ENCODE assay signal across 17 cellular contexts in genomic region chr11:13701506-13701905, GRCh38. TPM values are rescaled to one million over a fixed set of nuclear protein-coding genes. Genes with fewer than 3 reads are reported as not detected.
DNase-seq lines count a peak whose midpoint lies in the region; ATAC-seq and TF ChIP-seq lines count a peak whose summit lies in the region.
"Had no signal": no experiment of that assay in that cellular context is flagged by ENCODE, and none has a peak within 500 bp of the region (broad histone marks: within the 10 kb centered on the region; RNA-seq: fewer than 3 reads in every experiment).

No MANE protein-coding gene starts in this region.

- H3K4me3 ChIP-seq in HCT116 (replicated peaks in 1 of 2; ENCODE audit: low read depth in 1 of 2, low read length in 2 of 2) (no peak overlapping the region), OCI-LY3 (ENCODE audit: low read length) (no peak overlapping the region)

- H3K79me2 ChIP-seq in HCT116 (ENCODE audit: insufficient read depth, low read length) (peaks cover 25% of the 10 kb centered on the region), OCI-LY3 (ENCODE audit: low read length) (0 out of 2 replicates have a peak, but pooled peaks cover 4% of the 10 kb centered on the region)

- TF ChIP-seq RAD21 in HCT116 (IDR thresholded peaks at IDR 0.05; ENCODE audit: low read depth) = no peak

- H3K4me1 ChIP-seq in HCT116 (ENCODE audit: control insufficient read depth in 1 of 2, insufficient read depth in 2 of 2, low read length in 2 of 2) = no peaks in the 10 kb centered on the region
- no peaks in the 10 kb centered on the region for H3K4me1 ChIP-seq in OCI-LY3 (ENCODE audit: low read length)

- RAD21 ChIA-PET in HCT116 (lab: Charles Lee; ENCODE audit: low non-redundant PET in 1 of 2, low total read pairs in 2 of 2, uncharacterized antibody in 2 of 2, unreplicated experiment in 2 of 2) = no interaction called here

- POLR2A ChIA-PET in HCT116 (lab: Charles Lee) = no interaction called here

- CTCF ChIA-PET in HCT116 (lab: Charles Lee) = no interaction called here

- intact Hi-C loops in HCT116 (cut with micrococcal nuclease) (no loop called here), left colon (cut with DNase I, micrococcal nuclease) (no loop called here)

- no peak for ATAC-seq in HCT116
- ATAC-seq in left colon = peak; percentile 37
- ATAC-seq in HG03442 (IDR thresholded peaks at IDR 0.05; ENCODE audit: unreplicated experiment) = no peak

- DNase-seq in HCT116 (ENCODE audit: low read depth, low spot score) (no peak), left colon (no peak), nucleus accumbens (lab: John Stamatoyannopoulos, UW) (no peak), DMS 273 (lab: John Stamatoyannopoulos, UW; ENCODE audit: unreplicated experiment) (no peak)
- DNase-seq: CD8-positive, alpha-beta memory T cell; GF-D8; KBM-7; NCI-H1048; NCI-H1436 treated with DMSO at 0.1 percent for 48 hours; NCI-H2081; NCI-H2227 treated with DMSO at 0.1 percent for 48 hours; NCI-H524; OCI-M1 had no signal

- H3K36me3 ChIP-seq in HCT116 (ENCODE audit: control insufficient read depth in 1 of 2, insufficient read depth in 2 of 2, low read length in 2 of 2) (peaks cover 4 to 15% of the 10 kb centered on the region in 2 experiments; a peak in 1 of 4 replicates), OCI-LY3 (replicated peaks; ENCODE audit: low read depth, low read length) (peaks cover 17% of the 10 kb centered on the region)

- H3K27me3 ChIP-seq in HCT116 (ENCODE audit: insufficient read depth, low read length) (no peaks in the 10 kb centered on the region), OCI-LY3 (ENCODE audit: low read depth, low read length) (no peaks in the 10 kb centered on the region)

- no peak overlapping the region for H3K9ac ChIP-seq in HCT116 (ENCODE audit: low read length)
- no peak overlapping the region for H3K9ac ChIP-seq in OCI-LY3 (ENCODE audit: low read length)

- TF ChIP-seq CTCF in C4-2B (conservative IDR thresholded peaks at IDR 0.05) (peak; percentile 32), HCT116 (IDR thresholded peaks at IDR 0.05 in 2 of 3, conservative IDR thresholded peaks at IDR 0.05 in 1 of 3; ENCODE audit: borderline replicate concordance in 1 of 3, insufficient read depth in 1 of 3, low read depth in 2 of 3, low read length in 2 of 3) (peak in 2 of 3 experiments; percentile 21 to 39; a peak in 3 of 6 replicates), OCI-LY3 (IDR thresholded peaks at IDR 0.05; ENCODE audit: low read depth, low read length) (peak; percentile 31)

- H3K9me2 ChIP-seq in HCT116 (ENCODE audit: insufficient read depth) = no peaks in the 10 kb centered on the region

- no peak overlapping the region for H2AFZ ChIP-seq in HCT116 (ENCODE audit: low read depth, low read length, poor library complexity, severe bottlenecking)
- H2AFZ ChIP-seq in OCI-LY3 (ENCODE audit: low read depth, low read length) = no peak overlapping the region

- no peak overlapping the region for H3K4me2 ChIP-seq in HCT116 (ENCODE audit: low read length)
- no peak overlapping the region for H3K4me2 ChIP-seq in OCI-LY3 (ENCODE audit: low read length)

- TF ChIP-seq POLR2A in HCT116 (IDR thresholded peaks at IDR 0.05; ENCODE audit: borderline replicate concordance, extremely low read depth, insufficient read depth, insufficient read length) = no peak

- H4K20me1 ChIP-seq in HCT116 (ENCODE audit: insufficient read depth) (0 out of 2 replicates have a peak, but pooled peaks cover 4% of the 10 kb centered on the region), OCI-LY3 (ENCODE audit: insufficient read depth, low read length) (no peaks in the 10 kb centered on the region; the same call in 1 of the 2 replicates)

- BruUV-seq in HCT116 (replicated peaks; lab: Mats Ljungman, UMichigan) = no TSS peak

- H3K27ac ChIP-seq in C4-2B (no peak overlapping the region), HCT116 (ENCODE audit: low read depth, low read length) (no peak overlapping the region), OCI-LY3 (ENCODE audit: low read length) (no peak overlapping the region)
- H3K27ac ChIP-seq: HL-60 had no signal

- H3K9me3 ChIP-seq in HCT116 (ENCODE audit: control insufficient read depth in 1 of 2, insufficient read depth in 1 of 2, low read depth in 1 of 2, low read length in 2 of 2) (no peaks in the 10 kb centered on the region), OCI-LY3 (ENCODE audit: insufficient read depth, low read length) (no peaks in the 10 kb centered on the region)

TF ChIP-seq in HCT116, 20 proteins besides CTCF, POLR2A, EP300 and RAD21:
- TF ChIP-seq ATF3 (IDR thresholded peaks at IDR 0.05) (no peak), FOSL1 (IDR thresholded peaks at IDR 0.05; ENCODE audit: low read depth) (no peak), ZFX (IDR thresholded peaks at IDR 0.05) (no peak), REST (IDR thresholded peaks at IDR 0.05; ENCODE audit: low read depth) (no peak), ZNF274 (IDR thresholded peaks at IDR 0.05; ENCODE audit: low read depth, low read length) (no peak), SP1 (IDR thresholded peaks at IDR 0.05; ENCODE audit: low read depth) (no peak), SRF (IDR thresholded peaks at IDR 0.05; ENCODE audit: low read depth) (no peak), ZBTB33 (IDR thresholded peaks at IDR 0.05; ENCODE audit: extremely low read depth, insufficient replicate concordance, low read length) (no peak), MAX (IDR thresholded peaks at IDR 0.05) (no peak), CEBPB (IDR thresholded peaks at IDR 0.05; ENCODE audit: low read depth) (no peak), TCF7L2 (IDR thresholded peaks at IDR 0.05; ENCODE audit: borderline replicate concordance, extremely low read depth, insufficient read depth, insufficient read length) (no peak), YY1 (IDR thresholded peaks at IDR 0.05; ENCODE audit: extremely low read depth, insufficient replicate concordance, low read depth, low read length) (no peak), EZH2phosphoT487 (IDR thresholded peaks at IDR 0.05; ENCODE audit: borderline replicate concordance) (no peak), EGR1 (IDR thresholded peaks at IDR 0.05; ENCODE audit: low read depth) (no peak), POLR2AphosphoS5 (IDR thresholded peaks at IDR 0.05; ENCODE audit: low read depth, low read length) (no peak), ELF1 (IDR thresholded peaks at IDR 0.05; ENCODE audit: borderline replicate concordance, low read depth) (no peak), SIN3A (IDR thresholded peaks at IDR 0.05; ENCODE audit: low read depth) (no peak)
TF ChIP-seq in HCT116: peak in this region for 0.

RNA-seq across cellular contexts. Expression of gene FAR1, which starts 33.0 kb away (rescaled TPM):
- total RNA-seq in HCT116 (2021; ENCODE audit: unreplicated experiment) (74.3 TPM), left colon (100 to 1,000 TPM in 1 of 2 donors, 10 to 100 TPM in 1; 99.5 to 103 TPM)
- 23.4 and 34.1 TPM in 2 replicates for polyA plus RNA-seq in HCT116 (2012)
